ENCODE assay signal across 20 cellular contexts in genomic region chr6:129454482-129454881, GRCh38.
"Had no signal": no experiment of that assay in that cellular context is flagged by ENCODE, and none has a peak within 500 bp of the region (broad histone marks: within the 10 kb centered on the region; RNA-seq: fewer than 3 reads in every experiment).

No MANE protein-coding gene starts in this region.

- H3K4me3 ChIP-seq: esophagus squamous epithelium had no signal

- H3K79me2 ChIP-seq: parathyroid adenoma had no signal

- H3K4me1 Mint-ChIP-seq: central memory CD8-positive, alpha-beta T cell; memory B cell; natural killer cell had no signal

- H3K27ac ChIP-seq: brain microvascular endothelial cell, esophagus squamous epithelium, neutrophil, parathyroid adenoma had no signal

- H3K36me3 ChIP-seq: brain microvascular endothelial cell, esophagus squamous epithelium, neutrophil had no signal

- H3K9me3 ChIP-seq: esophagus squamous epithelium, neutrophil had no signal

- H3K27ac Mint-ChIP-seq: activated CD8-positive, alpha-beta memory T cell treated with anti-CD3 and anti-CD28 coated beads, Interleukin-2, amount 10 ng/mL, durations not matched to agents 7 days and 5 days; activated naive CD8-positive, alpha-beta T cell treated with anti-CD3 and anti-CD28 coated beads, Interleukin-2, amount 10 ng/mL, durations not matched to agents 7 days and 5 days; memory B cell; natural killer cell; T-helper 2 cell treated with Interferon-gamma antibody and Interleukin-4, amounts not matched to agents 5 μg/mL and 100 μg/mL, for 36 hours had no signal

- H3K4me3 Mint-ChIP-seq: activated CD8-positive, alpha-beta memory T cell treated with anti-CD3 and anti-CD28 coated beads, Interleukin-2, amount 10 ng/mL, durations not matched to agents 7 days and 5 days; activated naive CD8-positive, alpha-beta T cell treated with anti-CD3 and anti-CD28 coated beads, Interleukin-2, amount 10 ng/mL, durations not matched to agents 7 days and 5 days; central memory CD8-positive, alpha-beta T cell; memory B cell; natural killer cell; T-helper 2 cell treated with Interferon-gamma antibody and Interleukin-4, amounts not matched to agents 5 μg/mL and 100 μg/mL, for 36 hours had no signal

- H2AFZ ChIP-seq: parathyroid adenoma had no signal

- H3K4me1 ChIP-seq: esophagus squamous epithelium, parathyroid adenoma had no signal

- ATAC-seq: activated CD4-positive, CD25-positive, alpha-beta regulatory T cell treated with anti-CD3 and anti-CD28 coated beads, Interleukin-2, amount 50 U/mL, for 24 hours; activated CD8-positive, alpha-beta memory T cell treated with anti-CD3 and anti-CD28 coated beads, Interleukin-2, amount 10 ng/mL, durations not matched to agents 7 days and 5 days; left ventricle myocardium superior; natural killer cell had no signal

- H3K27me3 Mint-ChIP-seq: activated naive CD8-positive, alpha-beta T cell treated with anti-CD3 and anti-CD28 coated beads, Interleukin-2, amount 10 ng/mL, durations not matched to agents 7 days and 5 days; central memory CD8-positive, alpha-beta T cell; memory B cell had no signal

- H3K27me3 ChIP-seq: brain microvascular endothelial cell, esophagus squamous epithelium, neutrophil had no signal

- H3K36me3 Mint-ChIP-seq: memory B cell, natural killer cell had no signal

- H3K9me3 Mint-ChIP-seq: central memory CD8-positive, alpha-beta T cell; memory B cell; natural killer cell; T-helper 2 cell treated with Interferon-gamma antibody and Interleukin-4, amounts not matched to agents 5 μg/mL and 100 μg/mL, for 36 hours had no signal

- H3K9ac ChIP-seq: parathyroid adenoma had no signal

- DNase-seq: activated CD8-positive, alpha-beta memory T cell treated with anti-CD3 and anti-CD28 coated beads, Interleukin-2, amount 10 ng/mL, durations not matched to agents 7 days and 5 days; activated naive CD8-positive, alpha-beta T cell treated with anti-CD3 and anti-CD28 coated beads, Interleukin-2, amount 10 ng/mL, durations not matched to agents 7 days and 5 days; activated T-cell treated with anti-CD3 and anti-CD28 coated beads, Interleukin-2, amount 50 U/mL, for 1 hour; anterior cingulate cortex; brain microvascular endothelial cell; cortex of kidney; effector CD4-positive, alpha-beta T cell; esophagus squamous epithelium; foreskin fibroblast; glutamatergic neuron; hypothalamus; left ventricle myocardium superior; natural killer cell; stimulated activated CD4-positive, alpha-beta T cell treated with anti-CD3 and anti-CD28 coated beads, Interleukin-1b, Interleukin-23, amount 100 ng/mL, for 48 hours had no signal
